In the genomic region with DNA sequence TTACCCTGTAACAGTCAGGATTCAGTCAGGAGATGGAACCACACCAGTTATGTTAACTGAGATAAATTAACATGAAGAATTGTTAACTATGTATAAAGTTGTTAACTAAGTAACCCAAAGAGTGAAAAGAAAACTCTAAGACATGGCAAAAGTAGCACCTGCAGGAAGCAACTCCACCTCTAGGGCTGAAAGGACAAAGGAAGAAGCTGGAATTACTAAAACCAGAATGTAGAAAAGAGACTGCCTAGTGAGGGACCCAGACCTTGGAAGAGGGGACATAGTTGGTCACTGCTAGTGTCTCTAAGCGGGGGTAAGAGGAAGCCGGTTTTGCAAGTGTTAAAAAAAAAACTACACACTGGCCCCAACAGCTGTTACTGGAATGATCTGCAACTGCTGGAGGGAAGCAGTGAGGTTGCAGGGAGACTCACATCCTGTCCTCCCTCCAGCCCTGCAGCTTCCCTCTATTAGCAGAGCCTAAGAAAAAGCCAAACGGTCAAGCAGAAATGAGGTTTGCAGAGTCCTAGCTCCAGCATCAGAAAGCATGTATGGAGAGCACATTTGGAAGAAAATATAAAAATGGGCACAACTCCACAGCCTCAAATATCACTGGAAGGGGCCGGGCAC, we compare ENCODE assay signal across 12 cellular contexts. TPM values are rescaled to one million over a fixed set of nuclear protein-coding genes. Genes with fewer than 3 reads are reported as not detected.
DNase-seq lines count a peak whose midpoint lies in the region; ATAC-seq and TF ChIP-seq lines count a peak whose summit lies in the region.
"Had no signal": no experiment of that assay in that cellular context is flagged by ENCODE, and none has a peak within 500 bp of the region (broad histone marks: within the 10 kb centered on the region; RNA-seq: fewer than 3 reads in every experiment).

No MANE protein-coding gene starts in this region.

- H2AFZ ChIP-seq in osteoblast (ENCODE audit: low read length), result no peak overlapping the region

- H3K27me3 ChIP-seq in BJ (ENCODE audit: control insufficient read depth, insufficient read depth, low read length) (no peaks in the 10 kb centered on the region), osteoblast (ENCODE audit: insufficient read depth, low read length) (no peaks in the 10 kb centered on the region)

- no peak overlapping the region for H3K4me2 ChIP-seq in osteoblast (ENCODE audit: insufficient read depth, low read length)

- POLR2A ChIA-PET in BJ (lab: Charles Lee), result interaction anchor here (0.6 kb wide), 1 partner anchor 49 kb away, joined by 4 read pairs; no protein-coding TSS in a partner anchor
- POLR2A ChIA-PET in RWPE1 (lab: Yijun Ruan, JAX; ENCODE audit: low non-redundant PET), result no interaction called here

- no peaks in the 10 kb centered on the region for H3K79me2 ChIP-seq in osteoblast (ENCODE audit: insufficient read depth, low read length)

- no peaks in the 10 kb centered on the region for H4K20me1 ChIP-seq in osteoblast (ENCODE audit: insufficient read depth, low read length)

- DNase-seq in BJ (ENCODE audit: low read depth), result no peak
- peak; percentile 92 for DNase-seq in LHCN-M2 (ENCODE audit: low read depth)
- DNase-seq in fibroblast of mammary gland (ENCODE audit: low read depth), result peak; percentile 76
- peak; percentile 23 for DNase-seq in osteoblast (ENCODE audit: insufficient read length, low spot score, missing footprints)
- no peak for DNase-seq in RWPE1 (ENCODE audit: low spot score)
- no peak for DNase-seq in GM10266 (ENCODE audit: extremely low spot score)
- DNase-seq: activated T-cell treated with anti-CD3 and anti-CD28 coated beads, Interleukin-2, amount 50 U/mL, for 1 hour; CD8-positive, alpha-beta T cell; GOT3; NCI-H2029 treated with DMSO at 0.1 percent for 48 hours had no signal

- ATAC-seq in HG03460 (IDR thresholded peaks at IDR 0.05; ENCODE audit: unreplicated experiment) (no peak), HG02763 (IDR thresholded peaks at IDR 0.05; ENCODE audit: unreplicated experiment) (no peak)
- ATAC-seq: CD8-positive, alpha-beta T cell had no signal

- no peak overlapping the region for H3K27ac ChIP-seq in osteoblast (ENCODE audit: low read depth, low read length)
- no peak overlapping the region for H3K27ac ChIP-seq in RWPE1

- 0 out of 2 replicates have a peak, but pooled peaks have one; percentile 12 for TF ChIP-seq CTCF in BJ (IDR thresholded peaks at IDR 0.05; ENCODE audit: insufficient read depth, low read depth, low read length)
- TF ChIP-seq CTCF in fibroblast of mammary gland (conservative IDR thresholded peaks at IDR 0.05; ENCODE audit: control insufficient read depth, insufficient read depth, low read depth, low read length), result peak; percentile 10
- peak; percentile 6 for TF ChIP-seq CTCF in osteoblast (IDR thresholded peaks at IDR 0.05; ENCODE audit: extremely low read depth, low read depth, low read length)
- no peak for TF ChIP-seq CTCF in RWPE1 (conservative IDR thresholded peaks at IDR 0.05; ENCODE audit: low read depth)
- TF ChIP-seq CTCF in GM10266 (IDR thresholded peaks at IDR 0.05; ENCODE audit: control insufficient read depth, insufficient read depth, low read depth, missing control alignments), result no peak

- no peak overlapping the region for H3K4me3 ChIP-seq in BJ (ENCODE audit: low read depth, low read length)
- H3K4me3 ChIP-seq in fibroblast of mammary gland (ENCODE audit: control insufficient read depth, low read depth, low read length), result no peak overlapping the region
- H3K4me3 ChIP-seq in osteoblast (ENCODE audit: insufficient read depth, low read length), result no peak overlapping the region

- no peaks in the 10 kb centered on the region for H3K36me3 ChIP-seq in BJ (ENCODE audit: control insufficient read depth, insufficient read depth, low read length)
- H3K36me3 ChIP-seq in osteoblast (ENCODE audit: insufficient read depth, low read length), result no peaks in the 10 kb centered on the region

- CTCF ChIA-PET in BJ (lab: Yijun Ruan, JAX), result interaction anchor here (0.6 to 1.4 kb wide), 6 partner anchors 8 to 1216 kb away, joined by 3 to 4 read pairs (median 3); no protein-coding TSS in a partner anchor
- CTCF ChIA-PET in RWPE1 (lab: Yijun Ruan, JAX), result interaction anchor here (0.6 kb wide), 2 partner anchors 235 to 302 kb away, joined by 3 read pairs; no protein-coding TSS in a partner anchor

- H3K4me1 ChIP-seq in osteoblast (ENCODE audit: insufficient read depth, low read length), result peaks cover 29% of the 10 kb centered on the region

- H3K9me3 ChIP-seq in osteoblast (ENCODE audit: low read depth, low read length), result no peaks in the 10 kb centered on the region

RNA-seq across cellular contexts. Expression of gene GPR135, which starts 39.7 kb away (rescaled TPM):
- 1.3 and 1.6 TPM in 2 replicates for polyA plus RNA-seq in BJ (2011; rRNA removed)
- 1.3 and 1.6 TPM in 2 replicates for polyA minus RNA-seq in BJ (2011; rRNA and poly(A)+ RNA removed)
- total RNA-seq in LHCN-M2 (2014; rRNA removed) (2.5 and 3.0 TPM in 2 replicates), osteoblast (5.1 and 5.3 TPM in 2 replicates)
- 0.79 TPM for polyA plus RNA-seq in LHCN-M2 (2012)

RNA-seq across cellular contexts. Expression of gene L3HYPDH, which starts 58.8 kb away (rescaled TPM):
- polyA plus RNA-seq in BJ (2011; rRNA removed), result 28.0 and 40.1 TPM in 2 replicates
- 16.3 and 16.4 TPM in 2 replicates for polyA minus RNA-seq in BJ (2011; rRNA and poly(A)+ RNA removed)
- total RNA-seq in LHCN-M2 (2014; rRNA removed) (39.6 and 41.6 TPM in 2 replicates), osteoblast (38.9 and 44.5 TPM in 2 replicates)
- polyA plus RNA-seq in LHCN-M2 (2012), result 16.0 TPM

RNA-seq across cellular contexts. Expression of gene JKAMP, which starts 58.9 kb away (rescaled TPM):
- polyA plus RNA-seq in BJ (2011; rRNA removed), result 93.4 and 174 TPM in 2 replicates
- 34.3 and 42.0 TPM in 2 replicates for polyA minus RNA-seq in BJ (2011; rRNA and poly(A)+ RNA removed)
- 120 and 141 TPM in 2 replicates for total RNA-seq in LHCN-M2 (2014; rRNA removed)
- polyA plus RNA-seq in LHCN-M2 (2012), result 45.2 TPM
- 77.4 and 94.9 TPM in 2 replicates for total RNA-seq in osteoblast

Comparison
In these comparisons a context has a peak if more than half of its experiments do, and no peak if none do; other contexts are left out.
1. DNase-seq: peak in LHCN-M2 (single experiment), fibroblast of mammary gland (single experiment) and osteoblast (single experiment); none in BJ (single experiment), RWPE1 (single experiment) and GM10266 (single experiment).
2. CTCF ChIP-seq: peak in BJ (single experiment), fibroblast of mammary gland (single experiment) and osteoblast (single experiment); none in RWPE1 (single experiment) and GM10266 (single experiment).